In the genomic region with DNA sequence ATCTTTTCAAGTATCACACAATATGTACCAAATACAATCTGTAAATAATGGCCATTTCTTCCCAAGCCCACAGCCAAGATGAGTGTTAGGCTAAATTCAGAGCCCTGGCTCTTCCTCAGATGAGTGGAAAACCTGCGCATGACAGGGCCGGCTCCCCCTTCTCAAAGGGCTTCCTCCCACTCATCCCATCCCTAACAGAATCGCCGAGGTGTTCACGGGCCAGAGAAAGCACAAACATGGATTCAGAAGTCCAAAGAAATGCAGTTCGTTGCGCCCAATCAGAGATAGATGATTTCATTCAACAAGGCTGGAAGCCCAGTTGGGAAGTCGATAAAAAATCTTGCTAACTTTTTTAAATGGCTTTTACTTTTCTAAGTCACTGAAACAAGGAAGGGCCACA, we compare ENCODE assay signal across 10 cellular contexts.
DNase-seq lines count a peak whose midpoint lies in the region; ATAC-seq, FAIRE-seq and TF ChIP-seq lines count a peak whose summit lies in the region.
"Had no signal": no experiment of that assay in that cellular context is flagged by ENCODE, and none has a peak within 500 bp of the region (broad histone marks: within the 10 kb centered on the region; RNA-seq: fewer than 3 reads in every experiment).

No MANE protein-coding gene starts in this region.

- no peak for FAIRE-seq in A549 (lab: Jason Lieb, UNC)
- no peak for FAIRE-seq in D721Med (lab: Jason Lieb, UNC)

- H3K27ac Mint-ChIP-seq in activated naive CD4-positive, alpha-beta T cell treated with anti-CD3 and anti-CD28 coated beads, Interleukin-2, amount 50 U/mL, for 72 hours: no peak overlapping the region

- H3K36me3 Mint-ChIP-seq in activated naive CD4-positive, alpha-beta T cell treated with anti-CD3 and anti-CD28 coated beads, Interleukin-2, amount 50 U/mL, for 72 hours: no peaks in the 10 kb centered on the region

- H3K27me3 ChIP-seq in gastroesophageal sphincter (no peaks in the 10 kb centered on the region), psoas muscle (ENCODE audit: insufficient read depth in 3 of 3, low read length in 2 of 3) (no peaks in the 10 kb centered on the region), MG63 (no peaks in the 10 kb centered on the region)

- TF ChIP-seq POLR2A in A549 (IDR thresholded peaks at IDR 0.05; ENCODE audit: low read length) (no peak), gastroesophageal sphincter (IDR thresholded peaks at IDR 0.05) (no peak)

- DNase-seq in A549 (ENCODE audit: low read depth in 1 of 2, low spot score in 1 of 2) (no peak), SK-N-MC (ENCODE audit: low read depth, low spot score) (no peak), psoas muscle (no peak), sciatic nerve (ENCODE audit: low spot score) (no peak), MG63 (no peak), D721Med (ENCODE audit: insufficient read length, low spot score) (no peak)
- DNase-seq in activated naive CD4-positive, alpha-beta T cell treated with anti-CD3 and anti-CD28 coated beads, Interleukin-2, amount 50 U/mL, for 72 hours (ENCODE audit: low spot score in 2 of 2): no peak
- DNase-seq: NCI-H146, NCI-H526 had no signal

- CTCF ChIA-PET in A549 (lab: Yijun Ruan, JAX): interaction anchor here (0.7 to 11.3 kb wide), 37 partner anchors 7 to 612 kb away, joined by 3 to 212 read pairs (median 5); no protein-coding TSS in a partner anchor

- no peaks in the 10 kb centered on the region for H3K9me3 Mint-ChIP-seq in activated naive CD4-positive, alpha-beta T cell treated with anti-CD3 and anti-CD28 coated beads, Interleukin-2, amount 50 U/mL, for 72 hours

- H3K9ac ChIP-seq in SK-N-MC (ENCODE audit: insufficient read length): peak overlapping the region; percentile 1

- ATAC-seq in A549 (no peak), gastroesophageal sphincter (no peak), psoas muscle (no peak), sciatic nerve (no peak)
- ATAC-seq in activated naive CD4-positive, alpha-beta T cell treated with anti-CD3 and anti-CD28 coated beads, Interleukin-2, amount 50 U/mL, for 72 hours: no peak

- H3K4me2 ChIP-seq in A549: peak overlapping the region; percentile 80

- 87% methylated on average over 8 of the region's 8 CpGs for WGBS in A549 (ENCODE audit: missing lambda C conversion rate)
- 73 to 86% methylated on average over 4 to 8 of the region's 8 CpGs for WGBS in gastroesophageal sphincter (ENCODE audit: low coverage in 1 of 2), 2 donors
- 76 to 87% (median 78%) methylated on average over 8 of the region's 8 CpGs for WGBS in psoas muscle, 3 donors

- peak overlapping the region; percentile 84 to 88 for H3K27ac ChIP-seq in A549
- H3K27ac ChIP-seq in SK-N-MC: peak overlapping the region; percentile 64
- peak overlapping the region in 3 of 4 donors; percentile 48 to 82 (median 70) for H3K27ac ChIP-seq in gastroesophageal sphincter
- peak overlapping the region; percentile 76 for H3K27ac ChIP-seq in psoas muscle

- H3K4me3 ChIP-seq in A549: no peak overlapping the region
- no peak overlapping the region for H3K4me3 ChIP-seq in SK-N-MC
- H3K4me3 ChIP-seq in gastroesophageal sphincter: no peak overlapping the region
- no peak overlapping the region for H3K4me3 ChIP-seq in psoas muscle
- no peak overlapping the region for H3K4me3 ChIP-seq in MG63

- intact Hi-C loops in psoas muscle (cut with DNase I): loop anchor here in 1 of 2 donors (2.0 kb wide), 1 partner anchor 180 kb away; no protein-coding TSS in a partner anchor
- intact Hi-C loops in sciatic nerve (cut with DNase I): no loop called here

- H3K36me3 ChIP-seq in SK-N-MC (ENCODE audit: insufficient read depth, low read length) (no peaks in the 10 kb centered on the region), gastroesophageal sphincter (peaks cover 0 to 32% of the 10 kb centered on the region in 2 donors), psoas muscle (ENCODE audit: insufficient read depth in 1 of 2, low read depth in 1 of 2) (peaks cover 3 to 38% of the 10 kb centered on the region in 2 donors), MG63 (peaks cover 20% of the 10 kb centered on the region)

- POLR2A ChIA-PET in A549 (lab: Yijun Ruan, JAX): interaction anchor here (0.6 to 1.0 kb wide), 3 partner anchors 11 to 22 kb away, joined by 3 read pairs; no protein-coding TSS in a partner anchor

- peaks cover 51% of the 10 kb centered on the region for H3K4me1 ChIP-seq in A549
- H3K4me1 ChIP-seq in gastroesophageal sphincter: peaks cover 0 to 31% (median 21%) of the 10 kb centered on the region in 3 donors
- H3K4me1 ChIP-seq in psoas muscle: peaks cover 35% of the 10 kb centered on the region

- H3K9me3 ChIP-seq in A549: no peaks in the 10 kb centered on the region
- H3K9me3 ChIP-seq in SK-N-MC (ENCODE audit: low read depth, low read length): no peaks in the 10 kb centered on the region
- no peaks in the 10 kb centered on the region for H3K9me3 ChIP-seq in gastroesophageal sphincter
- no peaks in the 10 kb centered on the region for H3K9me3 ChIP-seq in psoas muscle
- H3K9me3 ChIP-seq in MG63: no peaks in the 10 kb centered on the region

- TF ChIP-seq RAD21 in A549 (conservative IDR thresholded peaks at IDR 0.05 in 1 of 2, IDR thresholded peaks at IDR 0.05 in 1 of 2): no peak

- TF ChIP-seq EP300 in A549 (IDR thresholded peaks at IDR 0.05) (no peak), gastroesophageal sphincter (IDR thresholded peaks at IDR 0.05) (no peak)

- TF ChIP-seq CTCF in A549 (IDR thresholded peaks at IDR 0.05): no peak
- no peak for TF ChIP-seq CTCF in gastroesophageal sphincter (IDR thresholded peaks at IDR 0.05)
- no peak for TF ChIP-seq CTCF in psoas muscle (IDR thresholded peaks at IDR 0.05)
- TF ChIP-seq CTCF in D721Med (IDR thresholded peaks at IDR 0.05; ENCODE audit: insufficient read depth, missing control alignments): no peak

TF ChIP-seq in A549, 52 proteins besides CTCF, POLR2A, EP300 and RAD21:
- TF ChIP-seq ZFP36 (IDR thresholded peaks at IDR 0.05; ENCODE audit: borderline replicate concordance, partially characterized antibody) (no peak), KDM5A (IDR thresholded peaks at IDR 0.05) (no peak), JUN (IDR thresholded peaks at IDR 0.05) (no peak), TP53 (CRISPR knock-in tag; IDR thresholded peaks at IDR 0.05) (no peak), HOXB13 (CRISPR knock-in tag; IDR thresholded peaks at IDR 0.05; ENCODE audit: low read depth) (no peak), CBX8 (IDR thresholded peaks at IDR 0.05) (no peak), BHLHE40 (IDR thresholded peaks at IDR 0.05; ENCODE audit: low read depth, low read length) (no peak), CHD4 (IDR thresholded peaks at IDR 0.05; ENCODE audit: borderline replicate concordance) (no peak), CBX2 (IDR thresholded peaks at IDR 0.05; ENCODE audit: borderline replicate concordance, low read depth) (no peak), ZC3H11A (IDR thresholded peaks at IDR 0.05) (no peak), SREBF2 (IDR thresholded peaks at IDR 0.05) (no peak), EHMT2 (IDR thresholded peaks at IDR 0.05; ENCODE audit: low read depth) (no peak), PHF8 (IDR thresholded peaks at IDR 0.05; ENCODE audit: borderline replicate concordance, low read depth) (no peak), HEYL (CRISPR knock-in tag; IDR thresholded peaks at IDR 0.05) (no peak), FOSB (CRISPR knock-in tag; IDR thresholded peaks at IDR 0.05) (no peak), RARB (CRISPR knock-in tag; IDR thresholded peaks at IDR 0.05) (no peak)
- TF ChIP-seq, protein P1, sequence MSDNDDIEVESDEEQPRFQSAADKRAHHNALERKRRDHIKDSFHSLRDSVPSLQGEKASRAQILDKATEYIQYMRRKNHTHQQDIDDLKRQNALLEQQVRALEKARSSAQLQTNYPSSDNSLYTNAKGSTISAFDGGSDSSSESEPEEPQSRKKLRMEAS (IDR thresholded peaks at IDR 0.05): no peak
TF ChIP-seq in A549: peak in this region for 0.
